In genomic region chr4:106333186-106333585, GRCh38 we compare ENCODE assay signal across 19 cellular contexts. TPM values are rescaled to one million over a fixed set of nuclear protein-coding genes. Genes with fewer than 3 reads are reported as not detected.
"Had no signal": no experiment of that assay in that cellular context is flagged by ENCODE, and none has a peak within 500 bp of the region (broad histone marks: within the 10 kb centered on the region; RNA-seq: fewer than 3 reads in every experiment).

No MANE protein-coding gene starts in this region.

- ATAC-seq: effector memory CD8-positive, alpha-beta T cell; heart right ventricle; left ventricle myocardium superior; naive thymus-derived CD4-positive, alpha-beta T cell; psoas muscle had no signal

- H3K27me3 Mint-ChIP-seq: effector memory CD8-positive, alpha-beta T cell; naive thymus-derived CD4-positive, alpha-beta T cell had no signal

- H3K27me3 ChIP-seq: heart right ventricle, sigmoid colon, uterus had no signal

- H3K27ac Mint-ChIP-seq: naive thymus-derived CD4-positive, alpha-beta T cell; nephron progenitor cell had no signal

- H3K36me3 ChIP-seq: uterus had no signal

- H3K4me3 Mint-ChIP-seq: effector memory CD8-positive, alpha-beta T cell; naive thymus-derived CD4-positive, alpha-beta T cell; nephron progenitor cell had no signal

- DNase-seq: effector memory CD8-positive, alpha-beta T cell; foreskin melanocyte; heart right ventricle; left ventricle myocardium superior; mesendoderm; naive thymus-derived CD4-positive, alpha-beta T cell; nephron progenitor cell; psoas muscle; retina; sigmoid colon; stimulated activated CD4-positive, alpha-beta T cell treated with anti-CD3 and anti-CD28 coated beads, Interleukin-12 subunit alpha, Interleukin-12 subunit beta, amount 100 ng/mL, for 4 hours; stimulated activated naive CD4-positive, alpha-beta T cell; trophoblast cell; uterus had no signal

- H3K4me1 Mint-ChIP-seq: nephron progenitor cell had no signal

- H3K27ac ChIP-seq: heart right ventricle, parathyroid adenoma, psoas muscle, sigmoid colon, skin epidermis, uterus had no signal

- H3K4me1 ChIP-seq: heart right ventricle, parathyroid adenoma, psoas muscle, sigmoid colon, uterus had no signal

- H3K4me3 ChIP-seq: heart right ventricle, psoas muscle, sigmoid colon, skin epidermis, uterus had no signal

- H3K9me3 ChIP-seq: psoas muscle, uterus had no signal

RNA-seq across cellular contexts. Expression of gene GIMD1, which starts 35.4 kb away (rescaled TPM):
- total RNA-seq: epithelial cell of proximal tubule; heart right ventricle; left ventricle myocardium superior; lung microvascular endothelial cell; naive thymus-derived CD4-positive, alpha-beta T cell; omental fat pad; psoas muscle; sigmoid colon; uterus had no signal
